8 cellular contexts compared by ENCODE assay signal in genomic region chr1:85276290-85277026, GRCh38. TPM values are rescaled to one million over a fixed set of nuclear protein-coding genes. Genes with fewer than 3 reads are reported as not detected.
A peak's percentile ranks its signal among the peaks of the same experiment; 100 is the strongest.
DNase-seq lines count a peak whose midpoint lies in the region; ATAC-seq, FAIRE-seq and TF ChIP-seq lines count a peak whose summit lies in the region.

TSS of gene BCL10 (minus strand) at chr1:85276632. CDS start at chr1:85276352, 280 bp downstream.

- H3K27ac ChIP-seq in adipose tissue (ENCODE audit: low read depth, low read length), result peak within 1 kb of the TSS; percentile 80
- peak within 1 kb of the TSS; percentile 89 for H3K27ac ChIP-seq in cardiac muscle cell
- H3K27ac ChIP-seq in parathyroid adenoma, result peak within 1 kb of the TSS; percentile 92
- H3K27ac ChIP-seq in tibial nerve, result peak within 1 kb of the TSS; percentile 90 to 99 (median 97)

- H3K4me3 ChIP-seq in cardiac muscle cell, result peak within 1 kb of the TSS; percentile 76
- peak within 1 kb of the TSS; percentile 94 for H3K4me3 ChIP-seq in parathyroid adenoma (ENCODE audit: low read depth, low read length)
- peak within 1 kb of the TSS; percentile 88 to 95 (median 90) for H3K4me3 ChIP-seq in tibial nerve

- DNase-seq in GM12891 (ENCODE audit: insufficient read length, low spot score) (peak; percentile 87), NCI-H1436 treated with DMSO at 0.1 percent for 48 hours (lab: John Stamatoyannopoulos, UW) (peak; percentile 97), T-cell (peak; percentile 94 to 99 (median 97)), cardiac muscle cell (ENCODE audit: low read depth in 1 of 2, low spot score in 1 of 2) (peak; percentile 99), tibial nerve (ENCODE audit: low spot score in 2 of 2) (peak; percentile 92 to 95)

- H3K9me3 ChIP-seq in cardiac muscle cell (ENCODE audit: low read depth) (no peaks in the 10 kb centered on the region), parathyroid adenoma (ENCODE audit: control insufficient read depth, low read length) (no peaks in the 10 kb centered on the region), tibial nerve (no peaks in the 10 kb centered on the region)

- peak; percentile 82; the same call in 1 of the 2 replicates for TF ChIP-seq POLR2A in GM12891 (IDR thresholded peaks at IDR 0.05; ENCODE audit: low read depth, low read length)
- TF ChIP-seq POLR2A in tibial nerve (IDR thresholded peaks at IDR 0.05), result peak; percentile 73 to 90

- peaks cover 11% of the 10 kb centered on the region for H3K36me3 Mint-ChIP-seq in T-cell

- no peaks in the 10 kb centered on the region for H3K9me3 Mint-ChIP-seq in T-cell

- FAIRE-seq in GM12891 (lab: Jason Lieb, UNC), result peak; percentile 97

- H3K4me3 Mint-ChIP-seq in T-cell, result peak within 1 kb of the TSS; percentile 83 to 88 (median 86)

- TF ChIP-seq CTCF in cardiac muscle cell (IDR thresholded peaks at IDR 0.05; ENCODE audit: low read depth, low read length) (no peak), parathyroid adenoma (IDR thresholded peaks at IDR 0.05) (no peak), tibial nerve (IDR thresholded peaks at IDR 0.05) (peak in 1 of 5 experiments; percentile 19)

- peak within 1 kb of the TSS; percentile 95 for H3K4me2 ChIP-seq in parathyroid adenoma (ENCODE audit: low read length)

- H3K4me1 ChIP-seq in cardiac muscle cell (ENCODE audit: low read depth), result peaks cover 5% of the 10 kb centered on the region
- H3K4me1 ChIP-seq in parathyroid adenoma, result peaks cover 5% of the 10 kb centered on the region
- H3K4me1 ChIP-seq in tibial nerve, result peaks cover 0 to 47% (median 16%) of the 10 kb centered on the region in 4 donors

- peak; percentile 91 to 96 for TF ChIP-seq EP300 in tibial nerve (IDR thresholded peaks at IDR 0.05)

- POLR2A ChIA-PET in T-cell (lab: Charles Lee), result interaction anchor here (0.5 to 2.4 kb wide), 16 partner anchors 12 to 1805 kb away, joined by 3 to 24 read pairs (median 4); partner anchors contain the start of genes C1orf52 (in 2 of the 2), CTBS (in 1 of the 2), GNG5 (in 1 of the 2) and SPATA1 (in 1 of the 2)

- H3K27me3 ChIP-seq in cardiac muscle cell (no peaks in the 10 kb centered on the region), parathyroid adenoma (ENCODE audit: control insufficient read depth, insufficient read depth, low read length) (no peaks in the 10 kb centered on the region), tibial nerve (no peaks in the 10 kb centered on the region)

- peak within 1 kb of the TSS; percentile 96 for H2AFZ ChIP-seq in parathyroid adenoma

- peaks cover 49 to 61% (median 57%) of the 10 kb centered on the region in 3 donors for H3K4me1 Mint-ChIP-seq in T-cell

- H3K79me2 ChIP-seq in parathyroid adenoma, result peaks cover 3% of the 10 kb centered on the region

- no peaks in the 10 kb centered on the region for H3K27me3 Mint-ChIP-seq in T-cell

- CTCF ChIA-PET in T-cell (lab: Charles Lee), result interaction anchor here (0.5 to 4.4 kb wide), 16 partner anchors 13 to 1140 kb away, joined by 3 to 65 read pairs (median 5); partner anchors contain the start of gene C1orf52 (in 2 of the 2)

- H3K36me3 ChIP-seq in cardiac muscle cell, result no peaks in the 10 kb centered on the region
- no peaks in the 10 kb centered on the region for H3K36me3 ChIP-seq in parathyroid adenoma (ENCODE audit: control insufficient read depth, insufficient read depth, low read length)
- peaks cover 0 to 3% (median 0%) of the 10 kb centered on the region in 3 donors for H3K36me3 ChIP-seq in tibial nerve

- 0% methylated on average over 60 to 72 of the region's 72 CpGs for WGBS in adipose tissue, 3 donors
- 0% methylated on average over 20 to 51 of the region's 72 CpGs for WGBS in tibial nerve, 2 donors

- peak within 1 kb of the TSS; percentile 86 to 94 for H3K27ac Mint-ChIP-seq in T-cell

- ATAC-seq in HG02840 (IDR thresholded peaks at IDR 0.05; ENCODE audit: low FRiP score, unreplicated experiment), result peak; percentile 99
- peak; percentile 96 to 99 (median 98) for ATAC-seq in T-cell (replicated peaks in 1 of 4)

- peak within 1 kb of the TSS; percentile 35 for H3K9ac ChIP-seq in parathyroid adenoma

TF ChIP-seq in GM12891, 5 proteins besides CTCF, POLR2A, EP300 and RAD21:
- TF ChIP-seq TAF1 (IDR thresholded peaks at IDR 0.05; ENCODE audit: low read depth, low read length) (peak; percentile 9; the same call in 1 of the 2 replicates), POLR2AphosphoS5 (IDR thresholded peaks at IDR 0.05; ENCODE audit: low read depth, low read length) (peak; percentile 69; the same call in 1 of the 2 replicates), PAX5 (IDR thresholded peaks at IDR 0.05; ENCODE audit: insufficient read depth, low read length, severe bottlenecking) (no peak)

RNA-seq across cellular contexts. Expression of gene BCL10, which starts in this region (rescaled TPM):
- polyA plus RNA-seq in GM12891 (2012; ENCODE audit: low read depth, missing spikeins), result 10.3 TPM
- total RNA-seq in T-cell (10 to 100 TPM; 25.8 to 40.0 (median 28.0) TPM), cardiac muscle cell (11.7 and 12.8 TPM in 2 replicates), tibial nerve (10 to 100 TPM; 12.6 to 20.3 (median 13.0) TPM)
- polyA plus RNA-seq in adipose tissue (10 to 100 TPM in 1 of 3 donors, 1 to 10 TPM in 2; 4.1 to 10.7 (median 7.9) TPM), cardiac muscle cell (11.7 and 18.9 TPM in 2 replicates)

Comparison
In these comparisons a context has a peak if more than half of its experiments do, and no peak if none do; other contexts are left out.
1. Peak in every context shown above with its lines: DNase-seq, ATAC-seq, H3K4me3 ChIP-seq and H3K27ac ChIP-seq.